Comparison of ENCODE assay signal across 22 cellular contexts in genomic region chr7:136046548-136046947, GRCh38.
DNase-seq lines count a peak whose midpoint lies in the region; ATAC-seq, FAIRE-seq and TF ChIP-seq lines count a peak whose summit lies in the region.
"Had no signal": no experiment of that assay in that cellular context is flagged by ENCODE, and none has a peak within 500 bp of the region (broad histone marks: within the 10 kb centered on the region; RNA-seq: fewer than 3 reads in every experiment).

No MANE protein-coding gene starts in this region.

- FAIRE-seq in K562 (lab: Jason Lieb, UNC), result no peak
- FAIRE-seq: A204.1, D721Med, GM12878, H54 had no signal

- no peak overlapping the region for H2AFZ ChIP-seq in K562 (ENCODE audit: low read depth, low read length)

- in situ Hi-C loops in K562 (cut with MboI), result no loop called here

- H3K9me3 ChIP-seq in K562 (replicated peaks; ENCODE audit: control insufficient read depth, insufficient read depth, low read depth, low read length) (0 out of 2 replicates have a peak, but pooled peaks cover 3% of the 10 kb centered on the region), prostate gland (no peaks in the 10 kb centered on the region)
- H3K9me3 ChIP-seq: BLaER1, HAP-1 had no signal

- H4K20me1 ChIP-seq in K562 (replicated peaks; ENCODE audit: control insufficient read depth, insufficient read depth, low read length), result no peaks in the 10 kb centered on the region
- H4K20me1 ChIP-seq: BLaER1 had no signal

- no peak for ATAC-seq in K562
- ATAC-seq: CD8-positive, alpha-beta T cell; GM12878 had no signal

- no peak overlapping the region for H3K4me3 ChIP-seq in K562
- H3K4me3 ChIP-seq in prostate gland, result no peak overlapping the region
- H3K4me3 ChIP-seq: BLaER1, GM12878, HAP-1 had no signal

- TF ChIP-seq CTCF in K562 (IDR thresholded peaks at IDR 0.05 in 2 of 3, conservative IDR thresholded peaks at IDR 0.05 in 1 of 3; ENCODE audit: insufficient read depth in 2 of 3, low read depth in 1 of 3, low read length in 3 of 3), result no peak
- TF ChIP-seq CTCF in prostate gland (IDR thresholded peaks at IDR 0.05), result no peak

- DNase-seq in HT1080 (ENCODE audit: low read depth) (peak; percentile 10), K562 (ENCODE audit: extremely low read depth in 1 of 4, low spot score in 3 of 4) (no peak), prostate gland (ENCODE audit: low spot score) (no peak), NCI-H748 (lab: John Stamatoyannopoulos, UW; ENCODE audit: unreplicated experiment) (no peak), SHP77 (lab: John Stamatoyannopoulos, UW) (no peak), GM19238 (ENCODE audit: insufficient read length, low spot score) (no peak)
- DNase-seq: CD4-positive, CD25-positive, alpha-beta regulatory T cell; CD8-positive, alpha-beta T cell; DMS 273 treated with DMSO at 0.1 percent for 48 hours; DMS79; EL; GDM1; GOT3; HFFc6 had no signal

- H3K4me1 ChIP-seq in K562 (replicated peaks in 1 of 2; ENCODE audit: control insufficient read depth in 2 of 2, insufficient read depth in 2 of 2, low read length in 2 of 2) (peaks cover 4 to 13% of the 10 kb centered on the region in 2 experiments; a peak in 3 of 5 replicates), prostate gland (replicated peaks) (peaks cover 2% of the 10 kb centered on the region)
- H3K4me1 ChIP-seq: BLaER1, HAP-1 had no signal

- H3K9ac ChIP-seq in K562 (ENCODE audit: insufficient read depth in 1 of 2, low read depth in 2 of 2, low read length in 2 of 2), result no peak overlapping the region
- H3K9ac ChIP-seq: BLaER1 had no signal

- 17% methylated on average over 2 of the region's 2 CpGs for WGBS in K562 (ENCODE audit: insufficient coverage, low coverage, missing lambda C conversion rate)
- WGBS in prostate gland, result 72% methylated on average over 2 of the region's 2 CpGs

- H3K4me2 ChIP-seq in K562 (ENCODE audit: insufficient read depth, low read length), result no peak overlapping the region
- H3K4me2 ChIP-seq: BLaER1 had no signal

- TF ChIP-seq POLR2A in K562 (conservative IDR thresholded peaks at IDR 0.05), result no peak
- TF ChIP-seq POLR2A in prostate gland (IDR thresholded peaks at IDR 0.05), result no peak

- no peaks in the 10 kb centered on the region for H3K27me3 ChIP-seq in K562 (ENCODE audit: control insufficient read depth in 2 of 2, insufficient read depth in 2 of 2, low read length in 2 of 2)
- no peaks in the 10 kb centered on the region for H3K27me3 ChIP-seq in prostate gland (replicated peaks; ENCODE audit: insufficient read depth)
- H3K27me3 ChIP-seq: BLaER1 had no signal

- no TSS peak for BruUV-seq in K562 (replicated peaks; lab: Mats Ljungman, UMichigan)

- TF ChIP-seq RAD21 in K562 (CRISPR knock-in tag; conservative IDR thresholded peaks at IDR 0.05 in 1 of 2, IDR thresholded peaks at IDR 0.05 in 1 of 2), result no peak

- intact Hi-C loops in K562 (cut with micrococcal nuclease), result no loop called here
- intact Hi-C loops in prostate gland (cut with DNase I), result no loop called here

- POLR2A ChIA-PET in K562 (lab: Yijun Ruan, JAX), result interaction anchor here (0.6 to 1.1 kb wide), 2 partner anchors 13 to 105 kb away, joined by 3 read pairs; no protein-coding TSS in a partner anchor

- no peaks in the 10 kb centered on the region for H3K79me2 ChIP-seq in K562 (ENCODE audit: control insufficient read depth, insufficient read depth, low read length)

- no peaks in the 10 kb centered on the region for H3K9me1 ChIP-seq in K562 (ENCODE audit: control insufficient read depth, insufficient read depth, low read length)

- H3K27ac ChIP-seq in K562 (ENCODE audit: extremely low read depth, low read depth, low read length) (no peak overlapping the region), prostate gland (peak overlapping the region; percentile 67 to 71)
- H3K27ac ChIP-seq: 22Rv1, BLaER1, C4-2B had no signal

- TF ChIP-seq EP300 in K562 (IDR thresholded peaks at IDR 0.05; ENCODE audit: low read length), result no peak

- H3K36me3 ChIP-seq in K562 (ENCODE audit: control insufficient read depth, insufficient read depth, low read length) (no peaks in the 10 kb centered on the region), prostate gland (no peaks in the 10 kb centered on the region)
- H3K36me3 ChIP-seq: BLaER1, HAP-1 had no signal

- CTCF ChIA-PET in K562 (lab: Yijun Ruan, JAX; ENCODE audit: low intra/inter-chr PET ratio), result no interaction called here

TF ChIP-seq in K562, 482 proteins besides CTCF, POLR2A, EP300 and RAD21:
- TF ChIP-seq, protein P1, sequence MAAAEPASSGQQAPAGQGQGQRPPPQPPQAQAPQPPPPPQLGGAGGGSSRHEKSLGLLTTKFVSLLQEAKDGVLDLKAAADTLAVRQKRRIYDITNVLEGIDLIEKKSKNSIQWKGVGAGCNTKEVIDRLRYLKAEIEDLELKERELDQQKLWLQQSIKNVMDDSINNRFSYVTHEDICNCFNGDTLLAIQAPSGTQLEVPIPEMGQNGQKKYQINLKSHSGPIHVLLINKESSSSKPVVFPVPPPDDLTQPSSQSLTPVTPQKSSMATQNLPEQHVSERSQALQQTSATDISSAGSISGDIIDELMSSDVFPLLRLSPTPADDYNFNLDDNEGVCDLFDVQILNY (CRISPR knock-in tag; IDR thresholded peaks at IDR 0.05), result no peak
- no peak for TF ChIP-seq SMAD1 (IDR thresholded peaks at IDR 0.05; ENCODE audit: low read depth, low read length, partially characterized antibody)
- 0 out of 3 replicates have a peak, but pooled peaks of 1 of the 2 experiments have one; percentile 19 for TF ChIP-seq CBX3 (IDR thresholded peaks at IDR 0.05; ENCODE audit: borderline replicate concordance in 1 of 2, low read length in 2 of 2)
- TF ChIP-seq TAF1 (IDR thresholded peaks at IDR 0.05; ENCODE audit: control insufficient read depth, extremely low read depth, insufficient read depth, low read length, severe bottlenecking), result no peak
- TF ChIP-seq RBM25 (IDR thresholded peaks at IDR 0.05; ENCODE audit: low read depth, low read length, severe bottlenecking), result peak; percentile 84
